In genomic region chr6:25556516-25556915, GRCh38 we compare ENCODE assay signal across 8 cellular contexts.
DNase-seq lines count a peak whose midpoint lies in the region; ATAC-seq, FAIRE-seq and TF ChIP-seq lines count a peak whose summit lies in the region.

No MANE protein-coding gene starts in this region.

- no peak overlapping the region for H3K4me3 ChIP-seq in adrenal gland
- no peak overlapping the region for H3K4me3 ChIP-seq in heart right ventricle

- H3K9me3 ChIP-seq in adrenal gland (replicated peaks in 1 of 3) (no peaks in the 10 kb centered on the region), heart right ventricle (no peaks in the 10 kb centered on the region)

- TF ChIP-seq POLR2A in GM12892 (IDR thresholded peaks at IDR 0.05; ENCODE audit: low read depth, low read length) (no peak), adrenal gland (IDR thresholded peaks at IDR 0.05) (no peak)

- H3K27me3 Mint-ChIP-seq in T-cell: no peaks in the 10 kb centered on the region

- intact Hi-C loops in adrenal gland (cut with DNase I): loop anchor here in 1 of 2 donors (5.0 kb wide), 1 partner anchor 289 kb away; no protein-coding TSS in a partner anchor
- intact Hi-C loops in heart right ventricle (cut with DNase I): loop anchor here in 8 of 10 donors (1.0 to 10.0 kb wide), 9 partner anchors 279 to 338 kb away; partner anchors contain the start of gene CARMIL1 (in 2 of the 8)

- CTCF ChIA-PET in T-cell (lab: Charles Lee): interaction anchor here (0.6 to 4.1 kb wide), 18 partner anchors 10 to 1010 kb away, joined by 3 to 30 read pairs (median 4); no protein-coding TSS in a partner anchor

- WGBS in adrenal gland, 4 donors: 23 to 25% (median 23%) methylated on average over 10 of the region's 10 CpGs
- WGBS in heart right ventricle, 2 donors: 20 to 22% methylated on average over 10 of the region's 10 CpGs

- H3K36me3 Mint-ChIP-seq in T-cell: peaks cover 12% of the 10 kb centered on the region

- DNase-seq in GM12892 (ENCODE audit: insufficient read length) (no peak), NCI-H1105 (lab: John Stamatoyannopoulos, UW) (peak; percentile 62), T-cell (peak; percentile 30 to 76 (median 66)), adrenal gland (peak; percentile 66 to 93 (median 86)), heart right ventricle (peak; percentile 62 to 83), retina (peak; percentile 58)

- H3K4me3 Mint-ChIP-seq in T-cell: no peak overlapping the region

- H3K36me3 ChIP-seq in adrenal gland (replicated peaks in 1 of 2) (no peaks in the 10 kb centered on the region), heart right ventricle (no peaks in the 10 kb centered on the region)

- H3K4me1 ChIP-seq in adrenal gland (replicated peaks in 1 of 2) (no peaks in the 10 kb centered on the region), heart right ventricle (peaks cover 0 to 4% (median 0%) of the 10 kb centered on the region in 9 donors)

- peak in 3 of 4 experiments; percentile 45 to 56 (median 48) for ATAC-seq in T-cell (replicated peaks in 1 of 4)
- peak in 4 of 8 donors; percentile 49 to 67 (median 59) for ATAC-seq in heart right ventricle
- ATAC-seq in GM19467 (IDR thresholded peaks at IDR 0.05; ENCODE audit: unreplicated experiment): no peak
- ATAC-seq in GM18498 (IDR thresholded peaks at IDR 0.05; ENCODE audit: unreplicated experiment): no peak

- peak; percentile 97 for FAIRE-seq in GM12892 (lab: Jason Lieb, UNC)

- TF ChIP-seq CTCF in adrenal gland (IDR thresholded peaks at IDR 0.05) (peak; percentile 59 to 88 (median 76)), heart right ventricle (IDR thresholded peaks at IDR 0.05) (peak; percentile 43 to 90 (median 85))

- no peak overlapping the region for H3K27ac Mint-ChIP-seq in T-cell

- H3K27me3 ChIP-seq in adrenal gland (no peaks in the 10 kb centered on the region), heart right ventricle (no peaks in the 10 kb centered on the region)

- POLR2A ChIA-PET in T-cell (lab: Charles Lee): no interaction called here

- H3K4me1 Mint-ChIP-seq in T-cell: peaks cover 0 to 2% (median 0%) of the 10 kb centered on the region in 3 donors

- no peak overlapping the region for H3K27ac ChIP-seq in adrenal gland
- no peak overlapping the region for H3K27ac ChIP-seq in heart right ventricle

- H3K9me3 Mint-ChIP-seq in T-cell: no peaks in the 10 kb centered on the region

Comparison
In these comparisons a context has a peak if more than half of its experiments do, and no peak if none do; other contexts are left out.
1. ATAC-seq: peak in T-cell (3 of 4); none in GM19467 (single experiment) and GM18498 (single experiment).